17 cellular contexts compared by ENCODE assay signal in genomic region chr13:61136101-61136500, GRCh38.
DNase-seq lines count a peak whose midpoint lies in the region; ATAC-seq and TF ChIP-seq lines count a peak whose summit lies in the region.
"Had no signal": no experiment of that assay in that cellular context is flagged by ENCODE, and none has a peak within 500 bp of the region (broad histone marks: within the 10 kb centered on the region; RNA-seq: fewer than 3 reads in every experiment).

No MANE protein-coding gene starts in this region.

- no peaks in the 10 kb centered on the region for H3K9me3 Mint-ChIP-seq in Caco-2 (ENCODE audit: unreplicated experiment)

- 0 out of 2 replicates have a peak, but pooled peaks cover 4% of the 10 kb centered on the region for H3K9me3 ChIP-seq in Caco-2
- H3K9me3 ChIP-seq in OCI-LY3 (ENCODE audit: insufficient read depth, low read length): no peaks in the 10 kb centered on the region
- no peaks in the 10 kb centered on the region for H3K9me3 ChIP-seq in left ventricle myocardium inferior (replicated peaks)
- no peaks in the 10 kb centered on the region for H3K9me3 ChIP-seq in psoas muscle

- no peaks in the 10 kb centered on the region for H3K36me3 Mint-ChIP-seq in Caco-2 (ENCODE audit: insufficient read depth, unreplicated experiment)
- H3K36me3 Mint-ChIP-seq: CD8-positive, alpha-beta T cell had no signal

- ATAC-seq in psoas muscle (peak; percentile 59 to 89 (median 88)), HG02852 (IDR thresholded peaks at IDR 0.05; ENCODE audit: unreplicated experiment) (no peak)
- ATAC-seq: CD8-positive, alpha-beta T cell; Panc1 had no signal

- 31 to 39% (median 35%) methylated on average over 4 of the region's 4 CpGs for WGBS in psoas muscle, 3 donors

- H2AFZ ChIP-seq in OCI-LY3 (ENCODE audit: low read depth, low read length): 0 out of 2 replicates have a peak overlapping the region, but pooled peaks have one; percentile 8

- H3K4me1 ChIP-seq in Caco-2 (peaks cover 15% of the 10 kb centered on the region), OCI-LY3 (ENCODE audit: low read length) (peaks cover 25% of the 10 kb centered on the region), left ventricle myocardium inferior (peaks cover 13% of the 10 kb centered on the region), psoas muscle (no peaks in the 10 kb centered on the region)

- H3K4me3 Mint-ChIP-seq in Caco-2 (ENCODE audit: unreplicated experiment): peak overlapping the region; percentile 50
- H3K4me3 Mint-ChIP-seq: B cell; CD8-positive, alpha-beta T cell had no signal

- POLR2A ChIA-PET in Caco-2 (lab: Charles Lee): no interaction called here

- H3K4me3 ChIP-seq in Caco-2 (ENCODE audit: low read depth, low read length) (no peak overlapping the region), OCI-LY3 (ENCODE audit: low read length) (no peak overlapping the region), left ventricle myocardium inferior (no peak overlapping the region), psoas muscle (no peak overlapping the region)

- H3K27me3 ChIP-seq in Caco-2 (replicated peaks; ENCODE audit: control insufficient read depth, insufficient read depth, low read length) (no peaks in the 10 kb centered on the region), OCI-LY3 (ENCODE audit: low read depth, low read length) (no peaks in the 10 kb centered on the region), left ventricle myocardium inferior (ENCODE audit: low read depth) (no peaks in the 10 kb centered on the region), psoas muscle (ENCODE audit: insufficient read depth in 3 of 3, low read length in 2 of 3) (no peaks in the 10 kb centered on the region)

- no peaks in the 10 kb centered on the region for H4K20me1 ChIP-seq in OCI-LY3 (ENCODE audit: insufficient read depth, low read length)

- H3K27me3 Mint-ChIP-seq in Caco-2 (ENCODE audit: insufficient read depth, unreplicated experiment): no peaks in the 10 kb centered on the region
- H3K27me3 Mint-ChIP-seq: B cell had no signal

- DNase-seq in Caco-2 (peak; percentile 35 to 40), left ventricle myocardium inferior (no peak), psoas muscle (no peak), NCI-H2171 (lab: John Stamatoyannopoulos, UW) (no peak), A172 (ENCODE audit: low spot score) (no peak)
- DNase-seq: CD8-positive, alpha-beta T cell; GF-D8; MV-4-11; NCI-H1436 treated with DMSO at 0.1 percent for 48 hours; NCI-H2081; NCI-H226; NCI-H69; SHP77 treated with DMSO at 0.1 percent for 48 hours had no signal

- intact Hi-C loops in Caco-2 (cut with micrococcal nuclease; ENCODE audit: unreplicated experiment): loop anchor here (1.0 kb wide), 2 partner anchors 17 to 57 kb away; no protein-coding TSS in a partner anchor
- intact Hi-C loops in left ventricle myocardium inferior (cut with micrococcal nuclease): no loop called here
- intact Hi-C loops in psoas muscle (cut with DNase I): no loop called here

- peaks cover 24% of the 10 kb centered on the region for H3K4me1 Mint-ChIP-seq in Caco-2 (ENCODE audit: low read depth, unreplicated experiment)
- H3K4me1 Mint-ChIP-seq: B cell had no signal

- CTCF ChIA-PET in Caco-2 (lab: Charles Lee): no interaction called here

- H3K36me3 ChIP-seq in Caco-2 (ENCODE audit: control insufficient read depth, insufficient read depth, low read length) (no peaks in the 10 kb centered on the region), OCI-LY3 (replicated peaks; ENCODE audit: low read depth, low read length) (no peaks in the 10 kb centered on the region), left ventricle myocardium inferior (no peaks in the 10 kb centered on the region), psoas muscle (ENCODE audit: insufficient read depth in 1 of 2, low read depth in 1 of 2) (no peaks in the 10 kb centered on the region)

- no peak overlapping the region for H3K4me2 ChIP-seq in OCI-LY3 (ENCODE audit: low read length)

- H3K79me2 ChIP-seq in OCI-LY3 (ENCODE audit: low read length): no peaks in the 10 kb centered on the region

- TF ChIP-seq CTCF in Caco-2 (IDR thresholded peaks at IDR 0.05; ENCODE audit: insufficient read depth in 1 of 2, low read depth in 1 of 2, low read length in 1 of 2, severe bottlenecking in 1 of 2, unreplicated experiment in 1 of 2) (no peak), OCI-LY3 (IDR thresholded peaks at IDR 0.05; ENCODE audit: low read depth, low read length) (no peak), left ventricle myocardium inferior (IDR thresholded peaks at IDR 0.05; ENCODE audit: borderline replicate concordance) (no peak), psoas muscle (IDR thresholded peaks at IDR 0.05) (no peak)

- H3K27ac ChIP-seq in OCI-LY3 (ENCODE audit: low read length) (no peak overlapping the region), left ventricle myocardium inferior (replicated peaks) (peak overlapping the region; percentile 31), psoas muscle (no peak overlapping the region)

- peak overlapping the region; percentile 76 for H3K27ac Mint-ChIP-seq in Caco-2 (ENCODE audit: unreplicated experiment)
- H3K27ac Mint-ChIP-seq: B cell; CD8-positive, alpha-beta T cell had no signal

- BruUV-seq in Caco-2 (replicated peaks; lab: Mats Ljungman, UMichigan): no TSS peak

- no peak overlapping the region for H3K9ac ChIP-seq in OCI-LY3 (ENCODE audit: low read length)

Comparison
In these comparisons a context has a peak if more than half of its experiments do, and no peak if none do; other contexts are left out.
1. DNase-seq: peak in Caco-2 (2 of 2); none in left ventricle myocardium inferior (single experiment), psoas muscle (0 of 2), NCI-H2171 (single experiment) and A172 (single experiment).